Comparison of ENCODE assay signal across 9 cellular contexts in genomic region chr11:78350646-78351165, GRCh38.
DNase-seq lines count a peak whose midpoint lies in the region; ATAC-seq and TF ChIP-seq lines count a peak whose summit lies in the region.
"Had no signal": no experiment of that assay in that cellular context is flagged by ENCODE, and none has a peak within 500 bp of the region (broad histone marks: within the 10 kb centered on the region; RNA-seq: fewer than 3 reads in every experiment).

No MANE protein-coding gene starts in this region.

- no peaks in the 10 kb centered on the region for H3K9me3 ChIP-seq in GM23248 (ENCODE audit: low read depth)
- H3K9me3 ChIP-seq in SJSA1 (replicated peaks) = no peaks in the 10 kb centered on the region
- no peaks in the 10 kb centered on the region for H3K9me3 ChIP-seq in parathyroid adenoma (ENCODE audit: control insufficient read depth, low read length)

- in situ Hi-C loops in GM23248 (cut with MboI) = no loop called here

- no peak for ATAC-seq in omental fat pad (ENCODE audit: low FRiP score)
- ATAC-seq in GM18867 (IDR thresholded peaks at IDR 0.05; ENCODE audit: unreplicated experiment) = no peak

- H4K20me1 ChIP-seq in GM23248 (ENCODE audit: insufficient read depth) = no peaks in the 10 kb centered on the region

- TF ChIP-seq CTCF in fibroblast of the aortic adventitia (IDR thresholded peaks at IDR 0.05; ENCODE audit: insufficient read depth, low read length) (peak; percentile 5), parathyroid adenoma (IDR thresholded peaks at IDR 0.05) (no peak), omental fat pad (IDR thresholded peaks at IDR 0.05) (no peak)

- H2AFZ ChIP-seq in GM23248 (peak overlapping the region; percentile 91), parathyroid adenoma (peak overlapping the region; percentile 68)

- peak overlapping the region; percentile 64 for H3K4me3 ChIP-seq in GM23248
- peak overlapping the region; percentile 5; the same call in 1 of the 2 replicates for H3K4me3 ChIP-seq in SJSA1
- peak overlapping the region; percentile 37 for H3K4me3 ChIP-seq in fibroblast of the aortic adventitia (ENCODE audit: low read depth, low read length)
- H3K4me3 ChIP-seq in parathyroid adenoma (ENCODE audit: low read depth, low read length) = no peak overlapping the region

- peaks cover 10% of the 10 kb centered on the region; the same call in 1 of the 2 replicates for H3F3A ChIP-seq in GM23248 (ENCODE audit: insufficient read depth)

- H3K27me3 ChIP-seq in GM23248 (replicated peaks; ENCODE audit: insufficient read depth) (no peaks in the 10 kb centered on the region), SJSA1 (replicated peaks) (no peaks in the 10 kb centered on the region), parathyroid adenoma (ENCODE audit: control insufficient read depth, insufficient read depth, low read length) (no peaks in the 10 kb centered on the region)

- H3K79me2 ChIP-seq in GM23248 (ENCODE audit: insufficient read depth) (peaks cover 18% of the 10 kb centered on the region; the same call in 1 of the 2 replicates), parathyroid adenoma (peaks cover 2% of the 10 kb centered on the region)

- H3K9me2 ChIP-seq in GM23248 (ENCODE audit: insufficient read depth) = no peaks in the 10 kb centered on the region

- DNase-seq in GM23248 (peak; percentile 61), SJSA1 (ENCODE audit: low read depth in 1 of 2, low spot score in 2 of 2) (peak in 1 of 2 experiments; percentile 21), fibroblast of the aortic adventitia (ENCODE audit: low read depth) (peak; percentile 75), omental fat pad (ENCODE audit: low spot score) (no peak), activated gamma-delta T cell (lab: John Stamatoyannopoulos, UW) (no peak), NCI-H510A (lab: John Stamatoyannopoulos, UW) (no peak)

- H3K36me3 ChIP-seq in GM23248 (ENCODE audit: low read depth) (no peaks in the 10 kb centered on the region), SJSA1 (no peaks in the 10 kb centered on the region), parathyroid adenoma (ENCODE audit: control insufficient read depth, insufficient read depth, low read length) (no peaks in the 10 kb centered on the region)

- H3K27ac ChIP-seq in GM23248 (peak overlapping the region; percentile 69), SJSA1 (peak overlapping the region; percentile 56), parathyroid adenoma (peak overlapping the region; percentile 68)
- H3K27ac ChIP-seq: KMS-11 had no signal

- H3K4me1 ChIP-seq in GM23248 (ENCODE audit: insufficient read depth) (peaks cover 22% of the 10 kb centered on the region), SJSA1 (replicated peaks) (peaks cover 8% of the 10 kb centered on the region), parathyroid adenoma (no peaks in the 10 kb centered on the region)

- H3K9ac ChIP-seq in GM23248 (peak overlapping the region; percentile 76), parathyroid adenoma (no peak overlapping the region)
- H3K9ac ChIP-seq: KMS-11 had no signal

- 1 to 5% methylated on average over 7 of the region's 7 CpGs for WGBS in GM23248 (ENCODE audit: low coverage in 1 of 2, low lambda C conversion rate in 2 of 2, missing lambda C conversion rate in 2 of 2), 2 experiments

- H3K4me2 ChIP-seq in GM23248 (ENCODE audit: unreplicated experiment) (peak overlapping the region; percentile 95), parathyroid adenoma (ENCODE audit: low read length) (no peak overlapping the region)
- H3K4me2 ChIP-seq: KMS-11 had no signal

Comparison
In these comparisons a context has a peak if more than half of its experiments do, and no peak if none do; other contexts are left out.
1. DNase-seq: peak in GM23248 (single experiment) and fibroblast of the aortic adventitia (single experiment); none in omental fat pad (single experiment), activated gamma-delta T cell (single experiment) and NCI-H510A (single experiment).
2. Peak in every context shown above with its lines, with median percentiles within 50 percentile points of each other: H3K27ac ChIP-seq.